Comparison of ENCODE assay signal across 8 cellular contexts in the genomic region with DNA sequence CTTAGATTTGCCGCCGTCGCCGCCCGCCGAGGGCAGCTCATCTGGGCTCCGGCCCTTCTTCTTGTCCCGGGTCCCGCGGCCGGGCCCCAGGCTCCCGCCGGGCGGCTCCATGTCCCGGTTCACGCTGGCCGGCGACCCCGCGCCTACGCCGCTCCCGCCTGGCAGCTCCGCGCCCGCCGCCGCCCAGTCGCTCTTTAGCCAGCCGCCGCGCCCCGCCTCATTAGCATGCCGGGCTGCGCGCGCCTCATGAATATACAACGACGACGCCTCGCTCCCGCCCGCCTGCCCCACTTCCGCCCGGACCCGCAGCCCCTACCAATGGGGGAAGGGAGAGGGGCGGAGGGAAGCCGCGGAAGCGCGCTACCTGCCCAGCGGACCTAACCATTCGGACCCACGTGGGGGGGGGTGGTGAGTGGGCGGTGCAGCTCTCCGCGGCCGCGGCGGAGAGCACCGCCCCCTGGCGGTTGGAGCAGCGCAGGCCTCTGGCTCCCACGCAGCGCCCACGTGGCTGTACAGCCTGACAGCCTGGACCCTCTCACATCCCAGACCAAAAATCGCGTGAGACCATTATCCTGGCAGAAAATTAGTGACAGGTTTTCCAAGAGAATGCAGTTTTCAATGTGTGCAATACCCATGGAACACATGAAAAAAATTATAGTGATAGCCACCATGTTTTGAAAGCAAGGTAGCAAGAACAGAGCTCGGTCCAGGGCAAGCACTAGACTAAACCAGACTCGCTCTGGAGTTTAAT. TPM values are rescaled to one million over a fixed set of nuclear protein-coding genes. Genes with fewer than 3 reads are reported as not detected.
DNase-seq lines count a peak whose midpoint lies in the region; ATAC-seq lines count a peak whose summit lies in the region.

A gene (minus strand): TSS at position 197 of the 751 bp plus-strand sequence. CDS start 86 bp downstream, at position 111.

- peak; percentile 84 for ATAC-seq in GM18511 (IDR thresholded peaks at IDR 0.05; ENCODE audit: unreplicated experiment)
- ATAC-seq in HG03039 (IDR thresholded peaks at IDR 0.05; ENCODE audit: unreplicated experiment): peak; percentile 77
- ATAC-seq in sciatic nerve: peak; percentile 97

- DNase-seq in 8988T (peak; percentile 81), NCI-H2081 (lab: John Stamatoyannopoulos, UW) (peak; percentile 94 to 95), T1000 (lab: John Stamatoyannopoulos, UW) (peak; percentile 85), astrocyte of the hippocampus (ENCODE audit: low read depth, low spot score) (peak; percentile 99), hypothalamus (lab: John Stamatoyannopoulos, UW) (peak; percentile 19 to 91 (median 80)), sciatic nerve (ENCODE audit: low spot score) (peak; percentile 96)

- intact Hi-C loops in sciatic nerve (cut with DNase I): no loop called here

RNA-seq across cellular contexts. Expression of the gene that starts here (rescaled TPM):
- total RNA-seq in sciatic nerve: 92.5 TPM

Comparison
In these comparisons a context has a peak if more than half of its experiments do, and no peak if none do; other contexts are left out.
1. Peak in every context shown above with its lines: DNase-seq and ATAC-seq.